ENCODE assay signal across 2 cellular contexts in the genomic region with DNA sequence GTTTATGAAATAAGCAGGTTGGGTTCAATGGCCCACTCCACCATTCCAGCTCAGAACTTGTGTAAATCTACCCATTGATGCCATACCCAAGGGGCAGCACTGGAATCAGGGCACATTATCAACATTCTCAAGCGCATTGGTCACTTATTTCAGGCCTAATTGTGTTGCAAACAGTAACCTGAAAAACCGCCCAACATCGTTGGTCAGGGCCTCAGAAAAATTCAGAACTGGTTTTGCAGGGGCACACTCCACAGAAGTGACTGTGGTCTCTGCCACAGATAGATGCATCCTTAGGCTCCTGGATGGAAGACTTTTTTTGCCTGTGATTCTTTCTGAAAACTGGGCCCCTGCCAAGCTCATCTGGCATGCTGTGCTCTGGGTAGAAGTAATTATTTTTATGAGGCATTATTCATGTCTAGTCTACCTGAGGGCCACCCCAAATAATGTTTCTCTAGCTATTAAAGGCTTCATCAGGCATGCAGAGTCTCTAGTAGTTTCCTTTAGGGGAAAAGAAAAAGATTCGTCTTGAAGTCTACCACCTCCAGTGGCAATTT.
TF ChIP-seq lines count a peak whose summit lies in the region.

No MANE protein-coding gene starts in this region.

TF ChIP-seq in IMR-90, 13 proteins besides CTCF, POLR2A, EP300 and RAD21:
- TF ChIP-seq FOS (IDR thresholded peaks at IDR 0.05; ENCODE audit: low read depth, low read length): no peak
- no peak for TF ChIP-seq MAZ (IDR thresholded peaks at IDR 0.05; ENCODE audit: borderline replicate concordance, low read depth, low read length)
- TF ChIP-seq SMC3 (IDR thresholded peaks at IDR 0.05; ENCODE audit: low read depth, low read length): no peak
- no peak for TF ChIP-seq RCOR1 (IDR thresholded peaks at IDR 0.05; ENCODE audit: insufficient replicate concordance, low read length)
- no peak for TF ChIP-seq CEBPB (IDR thresholded peaks at IDR 0.05; ENCODE audit: low read depth, low read length)
- TF ChIP-seq NFE2L2 (IDR thresholded peaks at IDR 0.05; ENCODE audit: low read depth, low read length): no peak
- no peak for TF ChIP-seq USF2 (IDR thresholded peaks at IDR 0.05; ENCODE audit: low read depth, low read length)
- no peak for TF ChIP-seq MAFK (IDR thresholded peaks at IDR 0.05; ENCODE audit: low read depth, low read length)
- TF ChIP-seq, protein P1, sequence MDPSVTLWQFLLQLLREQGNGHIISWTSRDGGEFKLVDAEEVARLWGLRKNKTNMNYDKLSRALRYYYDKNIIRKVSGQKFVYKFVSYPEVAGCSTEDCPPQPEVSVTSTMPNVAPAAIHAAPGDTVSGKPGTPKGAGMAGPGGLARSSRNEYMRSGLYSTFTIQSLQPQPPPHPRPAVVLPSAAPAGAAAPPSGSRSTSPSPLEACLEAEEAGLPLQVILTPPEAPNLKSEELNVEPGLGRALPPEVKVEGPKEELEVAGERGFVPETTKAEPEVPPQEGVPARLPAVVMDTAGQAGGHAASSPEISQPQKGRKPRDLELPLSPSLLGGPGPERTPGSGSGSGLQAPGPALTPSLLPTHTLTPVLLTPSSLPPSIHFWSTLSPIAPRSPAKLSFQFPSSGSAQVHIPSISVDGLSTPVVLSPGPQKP (IDR thresholded peaks at IDR 0.05; ENCODE audit: borderline replicate concordance, low read depth, low read length): no peak
- no peak for TF ChIP-seq CHD1 (IDR thresholded peaks at IDR 0.05; ENCODE audit: low read depth, low read length)
- no peak for TF ChIP-seq RFX5 (IDR thresholded peaks at IDR 0.05; ENCODE audit: low read depth, low read length)
- TF ChIP-seq BHLHE40 (IDR thresholded peaks at IDR 0.05; ENCODE audit: low read depth, low read length): no peak
- no peak for TF ChIP-seq MXI1 (IDR thresholded peaks at IDR 0.05; ENCODE audit: borderline replicate concordance, low read depth, low read length)

TF ChIP-seq in HepG2, 621 proteins besides CTCF, POLR2A, EP300 and RAD21:
- TF ChIP-seq ATRX (CRISPR knock-in tag; IDR thresholded peaks at IDR 0.05; ENCODE audit: borderline replicate concordance): no peak
- TF ChIP-seq SRF (IDR thresholded peaks at IDR 0.05; ENCODE audit: low read depth, low read length): no peak
- no peak for TF ChIP-seq TEAD3 (CRISPR knock-in tag; optimal IDR thresholded peaks at IDR 0.05; ENCODE audit: borderline replicate concordance)
- TF ChIP-seq, protein P2, sequence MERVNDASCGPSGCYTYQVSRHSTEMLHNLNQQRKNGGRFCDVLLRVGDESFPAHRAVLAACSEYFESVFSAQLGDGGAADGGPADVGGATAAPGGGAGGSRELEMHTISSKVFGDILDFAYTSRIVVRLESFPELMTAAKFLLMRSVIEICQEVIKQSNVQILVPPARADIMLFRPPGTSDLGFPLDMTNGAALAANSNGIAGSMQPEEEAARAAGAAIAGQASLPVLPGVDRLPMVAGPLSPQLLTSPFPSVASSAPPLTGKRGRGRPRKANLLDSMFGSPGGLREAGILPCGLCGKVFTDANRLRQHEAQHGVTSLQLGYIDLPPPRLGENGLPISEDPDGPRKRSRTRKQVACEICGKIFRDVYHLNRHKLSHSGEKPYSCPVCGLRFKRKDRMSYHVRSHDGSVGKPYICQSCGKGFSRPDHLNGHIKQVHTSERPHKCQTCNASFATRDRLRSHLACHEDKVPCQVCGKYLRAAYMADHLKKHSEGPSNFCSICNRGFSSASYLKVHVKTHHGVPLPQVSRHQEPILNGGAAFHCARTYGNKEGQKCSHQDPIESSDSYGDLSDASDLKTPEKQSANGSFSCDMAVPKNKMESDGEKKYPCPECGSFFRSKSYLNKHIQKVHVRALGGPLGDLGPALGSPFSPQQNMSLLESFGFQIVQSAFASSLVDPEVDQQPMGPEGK (CRISPR knock-in tag; IDR thresholded peaks at IDR 0.05): no peak
- TF ChIP-seq FOXK1 (CRISPR knock-in tag; IDR thresholded peaks at IDR 0.05; ENCODE audit: borderline replicate concordance, low read depth): no peak
- no peak for TF ChIP-seq MED8 (CRISPR knock-in tag; IDR thresholded peaks at IDR 0.05; ENCODE audit: insufficient replicate concordance)
- TF ChIP-seq MAFK (conservative IDR thresholded peaks at IDR 0.05 in 1 of 2, IDR thresholded peaks at IDR 0.05 in 1 of 2; ENCODE audit: low read length in 2 of 2): no peak
- no peak for TF ChIP-seq STAT5B (CRISPR knock-in tag; IDR thresholded peaks at IDR 0.05)
- TF ChIP-seq, protein P3, sequence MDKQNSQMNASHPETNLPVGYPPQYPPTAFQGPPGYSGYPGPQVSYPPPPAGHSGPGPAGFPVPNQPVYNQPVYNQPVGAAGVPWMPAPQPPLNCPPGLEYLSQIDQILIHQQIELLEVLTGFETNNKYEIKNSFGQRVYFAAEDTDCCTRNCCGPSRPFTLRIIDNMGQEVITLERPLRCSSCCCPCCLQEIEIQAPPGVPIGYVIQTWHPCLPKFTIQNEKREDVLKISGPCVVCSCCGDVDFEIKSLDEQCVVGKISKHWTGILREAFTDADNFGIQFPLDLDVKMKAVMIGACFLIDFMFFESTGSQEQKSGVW (CRISPR knock-in tag; IDR thresholded peaks at IDR 0.05; ENCODE audit: borderline replicate concordance): no peak
- no peak for TF ChIP-seq HNRNPUL1 (IDR thresholded peaks at IDR 0.05; ENCODE audit: low read depth, low read length)
- no peak for TF ChIP-seq POLR2AphosphoS2 (IDR thresholded peaks at IDR 0.05; ENCODE audit: low read depth, low read length)
- TF ChIP-seq KAT2B (IDR thresholded peaks at IDR 0.05; ENCODE audit: borderline replicate concordance, low read depth, low read length): no peak
- no peak for TF ChIP-seq TCF7 (IDR thresholded peaks at IDR 0.05; ENCODE audit: low read depth)
- TF ChIP-seq RELA (CRISPR knock-in tag; IDR thresholded peaks at IDR 0.05): no peak
TF ChIP-seq in HepG2: peak in this region for 0.
